In the genomic region with DNA sequence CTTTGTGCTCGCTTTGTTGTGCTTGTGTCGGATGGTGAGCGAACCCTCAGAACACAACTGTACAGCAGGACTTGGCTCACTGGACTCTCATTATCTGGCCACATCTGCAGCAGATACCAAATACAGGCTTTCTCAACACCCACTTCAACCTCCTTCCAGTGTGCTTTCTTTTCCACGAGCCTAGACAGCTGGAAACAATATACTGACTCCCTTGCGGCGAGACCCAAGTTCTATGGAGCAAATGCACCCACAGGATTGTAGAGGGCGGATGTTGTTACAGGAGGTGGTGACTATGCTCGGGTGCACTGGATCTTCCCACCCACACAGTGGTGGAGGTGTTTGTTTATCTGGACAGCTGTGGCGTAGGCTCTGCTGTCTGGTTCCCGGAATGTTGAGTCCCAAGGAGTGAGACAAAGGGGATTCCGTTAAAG, we compare ENCODE assay signal across 12 cellular contexts.
DNase-seq lines count a peak whose midpoint lies in the region; ATAC-seq and TF ChIP-seq lines count a peak whose summit lies in the region.
"Had no signal": no experiment of that assay in that cellular context is flagged by ENCODE, and none has a peak within 500 bp of the region (broad histone marks: within the 10 kb centered on the region; RNA-seq: fewer than 3 reads in every experiment).

No MANE protein-coding gene starts in this region.

- in situ Hi-C loops in GM23248 (cut with MboI): no loop called here

- H3K27ac ChIP-seq in GM23248: peak overlapping the region; percentile 67
- no peak overlapping the region for H3K27ac ChIP-seq in adrenal gland

- H3K36me3 Mint-ChIP-seq in chondrocyte (ENCODE audit: low read depth): no peaks in the 10 kb centered on the region

- intact Hi-C loops in left ventricle myocardium superior (cut with micrococcal nuclease): no loop called here
- intact Hi-C loops in adrenal gland (cut with DNase I): no loop called here

- no peak overlapping the region for H3K4me3 Mint-ChIP-seq in chondrocyte (ENCODE audit: unreplicated experiment)
- H3K4me3 Mint-ChIP-seq: T-helper 2 cell treated with Interferon-gamma antibody and Interleukin-4, amounts not matched to agents 5 μg/mL and 100 μg/mL, for 36 hours had no signal

- H3K79me2 ChIP-seq in GM23248 (ENCODE audit: insufficient read depth): no peaks in the 10 kb centered on the region

- no peak overlapping the region for H2AFZ ChIP-seq in GM23248

- H3K27me3 ChIP-seq in GM23248 (replicated peaks; ENCODE audit: insufficient read depth) (no peaks in the 10 kb centered on the region), skeletal muscle satellite cell (ENCODE audit: control insufficient read depth, insufficient read depth, low read length) (no peaks in the 10 kb centered on the region), adrenal gland (no peaks in the 10 kb centered on the region)

- no peaks in the 10 kb centered on the region for H3K9me2 ChIP-seq in GM23248 (ENCODE audit: insufficient read depth)

- H3F3A ChIP-seq in GM23248 (ENCODE audit: insufficient read depth): peaks cover 13% of the 10 kb centered on the region

- ATAC-seq in left ventricle myocardium superior (peak; percentile 76), GM19397 (IDR thresholded peaks at IDR 0.05; ENCODE audit: unreplicated experiment) (no peak)
- ATAC-seq: stimulated activated naive CD8-positive, alpha-beta T cell treated with anti-CD3 and anti-CD28 coated beads, Interleukin-15, Interleukin-2, amounts not matched to agents 100 U/mL and 50 U/mL, for 24 hours had no signal

- no peaks in the 10 kb centered on the region for H3K9me3 ChIP-seq in GM23248 (ENCODE audit: low read depth)
- H3K9me3 ChIP-seq in skeletal muscle satellite cell (replicated peaks; ENCODE audit: low read length): no peaks in the 10 kb centered on the region
- no peaks in the 10 kb centered on the region for H3K9me3 ChIP-seq in adrenal gland (replicated peaks in 1 of 3)

- WGBS in GM23248 (ENCODE audit: low coverage in 1 of 2, low lambda C conversion rate in 2 of 2, missing lambda C conversion rate in 2 of 2), 2 experiments: 50 to 55% methylated on average over 11 of the region's 11 CpGs
- WGBS in adrenal gland, 4 donors: 68 to 84% (median 78%) methylated on average over 10 to 11 of the region's 11 CpGs

- H3K4me1 Mint-ChIP-seq in chondrocyte (ENCODE audit: low read depth): peaks cover 34% of the 10 kb centered on the region

- no peak for TF ChIP-seq POLR2A in adrenal gland (IDR thresholded peaks at IDR 0.05)

- no peaks in the 10 kb centered on the region for H3K9me3 Mint-ChIP-seq in chondrocyte (ENCODE audit: low read depth)
- H3K9me3 Mint-ChIP-seq: T-helper 2 cell treated with Interferon-gamma antibody and Interleukin-4, amounts not matched to agents 5 μg/mL and 100 μg/mL, for 36 hours had no signal

- H3K4me2 ChIP-seq in GM23248 (ENCODE audit: unreplicated experiment): no peak overlapping the region
- peak overlapping the region; percentile 70 for H3K4me2 ChIP-seq in skeletal muscle satellite cell (ENCODE audit: low read length)

- H3K4me1 ChIP-seq in GM23248 (ENCODE audit: insufficient read depth): peaks cover 18% of the 10 kb centered on the region
- H3K4me1 ChIP-seq in skeletal muscle satellite cell (ENCODE audit: control insufficient read depth, insufficient read depth, low read length): peaks cover 22% of the 10 kb centered on the region
- H3K4me1 ChIP-seq in adrenal gland (replicated peaks in 1 of 2): no peaks in the 10 kb centered on the region

- no peaks in the 10 kb centered on the region for H3K27me3 Mint-ChIP-seq in chondrocyte (ENCODE audit: low read depth)

- no peaks in the 10 kb centered on the region for H3K36me3 ChIP-seq in GM23248 (ENCODE audit: low read depth)
- no peaks in the 10 kb centered on the region for H3K36me3 ChIP-seq in skeletal muscle satellite cell (ENCODE audit: insufficient read depth, low read length)
- no peaks in the 10 kb centered on the region for H3K36me3 ChIP-seq in adrenal gland (replicated peaks in 1 of 2)

- H3K9ac ChIP-seq in GM23248 (no peak overlapping the region), skeletal muscle satellite cell (ENCODE audit: low read depth, low read length) (no peak overlapping the region)

- H4K20me1 ChIP-seq in GM23248 (ENCODE audit: insufficient read depth): no peaks in the 10 kb centered on the region

- peak overlapping the region; percentile 52 for H3K27ac Mint-ChIP-seq in chondrocyte (ENCODE audit: unreplicated experiment)
- H3K27ac Mint-ChIP-seq: T-helper 2 cell treated with Interferon-gamma antibody and Interleukin-4, amounts not matched to agents 5 μg/mL and 100 μg/mL, for 36 hours had no signal

- H3K4me3 ChIP-seq in GM23248: no peak overlapping the region
- H3K4me3 ChIP-seq in skeletal muscle satellite cell (ENCODE audit: low read length): peak overlapping the region; percentile 3
- H3K4me3 ChIP-seq in adrenal gland: no peak overlapping the region

- DNase-seq in GM23248 (peak; percentile 78), chondrocyte (ENCODE audit: low spot score) (no peak), left ventricle myocardium superior (peak; percentile 28), GM19240 (ENCODE audit: insufficient read length, low spot score) (no peak), NCI-H128 (lab: John Stamatoyannopoulos, UW; ENCODE audit: unreplicated experiment) (no peak), adrenal gland (no peak)
- DNase-seq: DMS 273 treated with DMSO at 0.1 percent for 48 hours; NCI-H2029 treated with DMSO at 0.1 percent for 48 hours; stimulated activated naive CD8-positive, alpha-beta T cell treated with anti-CD3 and anti-CD28 coated beads, Interleukin-15, Interleukin-2, amounts not matched to agents 100 U/mL and 50 U/mL, for 24 hours had no signal

- TF ChIP-seq CTCF in chondrocyte (IDR thresholded peaks at IDR 0.05) (no peak), adrenal gland (IDR thresholded peaks at IDR 0.05) (no peak)

Comparison
In these comparisons a context has a peak if more than half of its experiments do, and no peak if none do; other contexts are left out.
1. DNase-seq: peak in GM23248 (single experiment) and left ventricle myocardium superior (single experiment); none in chondrocyte (single experiment), GM19240 (single experiment), NCI-H128 (single experiment) and adrenal gland (0 of 7).